ENCODE assay signal across 9 cellular contexts in genomic region chr18:48813833-48814489, GRCh38.
A peak's percentile ranks its signal among the peaks of the same experiment; 100 is the strongest.
DNase-seq lines count a peak whose midpoint lies in the region; ATAC-seq and TF ChIP-seq lines count a peak whose summit lies in the region.
"Had no signal": no experiment of that assay in that cellular context is flagged by ENCODE, and none has a peak within 500 bp of the region (broad histone marks: within the 10 kb centered on the region; RNA-seq: fewer than 3 reads in every experiment).

No MANE protein-coding gene starts in this region.

- H3K9me2 ChIP-seq in GM23338 (ENCODE audit: insufficient read depth), result no peaks in the 10 kb centered on the region

- POLR2A ChIA-PET in MCF 10A (lab: Yijun Ruan, JAX), result interaction anchor here (0.6 to 1.9 kb wide), 4 partner anchors 13 to 1026 kb away, joined by 3 to 8 read pairs (median 3); no protein-coding TSS in a partner anchor

- intact Hi-C loops in MCF 10A (cut with micrococcal nuclease), result no loop called here
- intact Hi-C loops in mammary epithelial cell (cut with micrococcal nuclease), result no loop called here
- intact Hi-C loops in activated T-helper 2 cell treated with anti-CD3 and anti-CD28 coated beads, Interferon-gamma antibody, Interleukin-2, Interleukin-4, amounts not matched to agents 10 μg/mL and 5 μg/mL and 100 μg/mL, durations not matched to agents 14 hours and 24 hours and 36 hours (cut with micrococcal nuclease), result no loop called here

- H3K27ac Mint-ChIP-seq in MCF 10A (ENCODE audit: low read depth, unreplicated experiment) (peak overlapping the region; percentile 44), GM23338 (no peak overlapping the region)
- H3K27ac Mint-ChIP-seq in activated T-helper 2 cell treated with anti-CD3 and anti-CD28 coated beads, Interferon-gamma antibody, Interleukin-2, Interleukin-4, amounts not matched to agents 10 μg/mL and 5 μg/mL and 100 μg/mL, durations not matched to agents 14 hours and 24 hours and 36 hours, result peak overlapping the region; percentile 85

- no peaks in the 10 kb centered on the region for H3K36me3 ChIP-seq in mammary epithelial cell (ENCODE audit: insufficient read depth, low read length)
- no peaks in the 10 kb centered on the region for H3K36me3 ChIP-seq in GM23338 (ENCODE audit: insufficient read depth)

- in situ Hi-C loops in mammary epithelial cell (cut with MboI; ENCODE audit: low sequenced_read_pairs in 2 of 2), result no loop called here

- BruUV-seq in MCF 10A (replicated peaks; lab: Mats Ljungman, UMichigan) (no TSS peak), mammary epithelial cell (replicated peaks; lab: Mats Ljungman, UMichigan) (no TSS peak)

- H3K4me1 Mint-ChIP-seq in MCF 10A (ENCODE audit: insufficient read depth, unreplicated experiment) (peaks cover 24% of the 10 kb centered on the region), GM23338 (no peaks in the 10 kb centered on the region)
- H3K4me1 Mint-ChIP-seq in activated T-helper 2 cell treated with anti-CD3 and anti-CD28 coated beads, Interferon-gamma antibody, Interleukin-2, Interleukin-4, amounts not matched to agents 10 μg/mL and 5 μg/mL and 100 μg/mL, durations not matched to agents 14 hours and 24 hours and 36 hours (ENCODE audit: low read depth), result peaks cover 49% of the 10 kb centered on the region

- no peak overlapping the region for H3K4me3 ChIP-seq in mammary epithelial cell (replicated peaks in 1 of 3; ENCODE audit: insufficient read depth in 1 of 3, low read depth in 2 of 3, low read length in 3 of 3)
- H3K4me3 ChIP-seq in GM23338, result no peak overlapping the region

- no peaks in the 10 kb centered on the region for H3F3A ChIP-seq in GM23338 (replicated peaks; ENCODE audit: low read depth)

- H3K27me3 Mint-ChIP-seq in MCF 10A (ENCODE audit: insufficient read depth, unreplicated experiment) (no peaks in the 10 kb centered on the region), GM23338 (ENCODE audit: insufficient read depth, low read depth, poor library complexity) (peaks cover 8% of the 10 kb centered on the region)
- H3K27me3 Mint-ChIP-seq in activated T-helper 2 cell treated with anti-CD3 and anti-CD28 coated beads, Interferon-gamma antibody, Interleukin-2, Interleukin-4, amounts not matched to agents 10 μg/mL and 5 μg/mL and 100 μg/mL, durations not matched to agents 14 hours and 24 hours and 36 hours (ENCODE audit: low read depth), result peaks cover 3% of the 10 kb centered on the region

- H3K27me3 ChIP-seq in mammary epithelial cell (ENCODE audit: insufficient read depth, low read length) (no peaks in the 10 kb centered on the region), GM23338 (ENCODE audit: insufficient read depth) (no peaks in the 10 kb centered on the region)

- peak; percentile 15 for ATAC-seq in left lobe of liver
- no peak for ATAC-seq in GM23338

- H3K9ac ChIP-seq in mammary epithelial cell (ENCODE audit: insufficient read depth, low read length), result no peak overlapping the region

- H3K9me3 Mint-ChIP-seq in MCF 10A (ENCODE audit: unreplicated experiment), result no peaks in the 10 kb centered on the region
- no peaks in the 10 kb centered on the region for H3K9me3 Mint-ChIP-seq in activated T-helper 2 cell treated with anti-CD3 and anti-CD28 coated beads, Interferon-gamma antibody, Interleukin-2, Interleukin-4, amounts not matched to agents 10 μg/mL and 5 μg/mL and 100 μg/mL, durations not matched to agents 14 hours and 24 hours and 36 hours
- no peaks in the 10 kb centered on the region for H3K9me3 Mint-ChIP-seq in GM23338

- H2AFZ ChIP-seq in mammary epithelial cell (ENCODE audit: low read depth, low read length) (no peak overlapping the region), GM23338 (no peak overlapping the region)

- H3K4me3 Mint-ChIP-seq in MCF 10A (ENCODE audit: unreplicated experiment) (peak overlapping the region; percentile 41), GM23338 (no peak overlapping the region)
- H3K4me3 Mint-ChIP-seq in activated T-helper 2 cell treated with anti-CD3 and anti-CD28 coated beads, Interferon-gamma antibody, Interleukin-2, Interleukin-4, amounts not matched to agents 10 μg/mL and 5 μg/mL and 100 μg/mL, durations not matched to agents 14 hours and 24 hours and 36 hours (ENCODE audit: low read depth), result no peak overlapping the region

- H3K79me2 ChIP-seq in mammary epithelial cell (ENCODE audit: insufficient read depth, low read length) (no peaks in the 10 kb centered on the region), GM23338 (replicated peaks; ENCODE audit: insufficient read depth) (no peaks in the 10 kb centered on the region)

- dilution Hi-C loops in mammary epithelial cell (cut with HindIII; ENCODE audit: low sequenced_read_pairs), result no loop called here

- WGBS in mammary epithelial cell (ENCODE audit: low coverage, missing lambda C conversion rate), result 81% methylated on average over 5 of the region's 5 CpGs

- H3K27ac ChIP-seq in mammary epithelial cell (ENCODE audit: insufficient read depth, low read depth, low read length), result no peak overlapping the region
- no peak overlapping the region for H3K27ac ChIP-seq in GM23338 (ENCODE audit: low read depth)
- H3K27ac ChIP-seq: C4-2B had no signal

- CTCF ChIA-PET in MCF 10A (lab: Yijun Ruan, JAX) (no interaction called here), mammary epithelial cell (lab: Charles Lee; ENCODE audit: low non-redundant PET) (no interaction called here)

- H3K36me3 Mint-ChIP-seq in MCF 10A (ENCODE audit: insufficient read depth, unreplicated experiment) (peaks cover 18% of the 10 kb centered on the region), GM23338 (ENCODE audit: low read depth) (no peaks in the 10 kb centered on the region; the same call in 2 of the 3 replicates)
- no peaks in the 10 kb centered on the region for H3K36me3 Mint-ChIP-seq in activated T-helper 2 cell treated with anti-CD3 and anti-CD28 coated beads, Interferon-gamma antibody, Interleukin-2, Interleukin-4, amounts not matched to agents 10 μg/mL and 5 μg/mL and 100 μg/mL, durations not matched to agents 14 hours and 24 hours and 36 hours (ENCODE audit: low read depth)

- H3K4me2 ChIP-seq in mammary epithelial cell (ENCODE audit: insufficient read depth, low read depth, low read length), result no peak overlapping the region
- H3K4me2 ChIP-seq in GM23338, result no peak overlapping the region

- H3K9me3 ChIP-seq in mammary epithelial cell (replicated peaks; ENCODE audit: insufficient read depth, low read length), result no peaks in the 10 kb centered on the region

- H4K20me1 ChIP-seq in mammary epithelial cell (ENCODE audit: insufficient read depth, low read length) (no peaks in the 10 kb centered on the region), GM23338 (replicated peaks; ENCODE audit: insufficient read depth) (no peaks in the 10 kb centered on the region; the same call in 1 of the 2 replicates)

- DNase-seq in MCF 10A (ENCODE audit: unreplicated experiment) (peak; percentile 79), mammary epithelial cell (no peak), left lobe of liver (ENCODE audit: low spot score) (peak; percentile 37), GM23338 (ENCODE audit: low spot score) (no peak), C1 segment of cervical spinal cord (lab: John Stamatoyannopoulos, UW) (no peak), SW480 (ENCODE audit: low spot score) (no peak), AG20443 (ENCODE audit: low spot score) (no peak)
- DNase-seq in activated T-helper 2 cell treated with anti-CD3 and anti-CD28 coated beads, Interferon-gamma antibody, Interleukin-2, Interleukin-4, amounts not matched to agents 10 μg/mL and 5 μg/mL and 100 μg/mL, durations not matched to agents 14 hours and 24 hours and 36 hours (ENCODE audit: low spot score), result no peak

- H3K4me1 ChIP-seq in mammary epithelial cell (ENCODE audit: insufficient read depth, low read length), result peaks cover 6% of the 10 kb centered on the region
- no peaks in the 10 kb centered on the region for H3K4me1 ChIP-seq in GM23338 (ENCODE audit: insufficient read depth)

- no peak for TF ChIP-seq CTCF in MCF 10A (IDR thresholded peaks at IDR 0.05; ENCODE audit: unreplicated experiment)
- TF ChIP-seq CTCF in mammary epithelial cell (conservative IDR thresholded peaks at IDR 0.05 in 1 of 2, IDR thresholded peaks at IDR 0.05 in 1 of 2; ENCODE audit: extremely low read depth in 1 of 2, insufficient read depth in 1 of 2, low read depth in 1 of 2, low read length in 2 of 2), result no peak
- no peak for TF ChIP-seq CTCF in GM23338 (conservative IDR thresholded peaks at IDR 0.05; ENCODE audit: low read depth in 2 of 2)

TF ChIP-seq in GM23338, 12 proteins besides CTCF, POLR2A, EP300 and RAD21 (continues in another document):
- TF ChIP-seq ETS1 (IDR thresholded peaks at IDR 0.05) (no peak), JUNB (IDR thresholded peaks at IDR 0.05; ENCODE audit: unreplicated experiment) (no peak), STAT1 (IDR thresholded peaks at IDR 0.05; ENCODE audit: unreplicated experiment) (no peak), EZH2 (IDR thresholded peaks at IDR 0.05; ENCODE audit: low read depth, unreplicated experiment) (no peak), CREB1 (CRISPR knock-in tag; IDR thresholded peaks at IDR 0.05; ENCODE audit: low read depth) (no peak), EZH2phosphoT487 (IDR thresholded peaks at IDR 0.05; ENCODE audit: unreplicated experiment) (no peak), POLR2AphosphoS5 (IDR thresholded peaks at IDR 0.05; ENCODE audit: low read depth) (no peak), ZNF331 (CRISPR knock-in tag; IDR thresholded peaks at IDR 0.05; ENCODE audit: low read depth) (no peak)

Comparison
In these comparisons a context has a peak if more than half of its experiments do, and no peak if none do; other contexts are left out.
1. DNase-seq: peak in MCF 10A (single experiment) and left lobe of liver (single experiment); none in mammary epithelial cell (single experiment), activated T-helper 2 cell treated with anti-CD3 and anti-CD28 coated beads, Interferon-gamma antibody, Interleukin-2, Interleukin-4, amounts not matched to agents 10 μg/mL and 5 μg/mL and 100 μg/mL, durations not matched to agents 14 hours and 24 hours and 36 hours (single experiment), GM23338 (single experiment), C1 segment of cervical spinal cord (0 of 14), SW480 (single experiment) and AG20443 (single experiment).